ENCODE assay signal across 26 cellular contexts in genomic region chr17:7719661-7720060, GRCh38. TPM values are rescaled to one million over a fixed set of nuclear protein-coding genes. Genes with fewer than 3 reads are reported as not detected.
"Had no signal": no experiment of that assay in that cellular context is flagged by ENCODE, and none has a peak within 500 bp of the region (broad histone marks: within the 10 kb centered on the region; RNA-seq: fewer than 3 reads in every experiment).

No MANE protein-coding gene starts in this region.

- H3K27ac ChIP-seq: ascending aorta, breast epithelium, Peyer's patch, SJSA1 had no signal

- H3K4me2 ChIP-seq: SK-N-SH had no signal

- H3K4me3 Mint-ChIP-seq: activated CD4-positive, alpha-beta T cell treated with anti-CD3 and anti-CD28 coated beads, Interleukin-2, amount 10 ng/mL, durations not matched to agents 7 days and 5 days; activated CD8-positive, alpha-beta T cell treated with anti-CD3 and anti-CD28 coated beads, Interleukin-2, amount 10 ng/mL, durations not matched to agents 7 days and 5 days; activated naive CD4-positive, alpha-beta T cell treated with anti-CD3 and anti-CD28 coated beads, Interleukin-2, amount 10 ng/mL, durations not matched to agents 7 days and 5 days; activated naive CD8-positive, alpha-beta T cell treated with anti-CD3 and anti-CD28 coated beads for 36 hours; activated T-cell treated with anti-CD3 and anti-CD28 coated beads, Interleukin-2, amount 50 U/mL, for 24 hours; activated T-helper 1 cell treated with anti-CD3 and anti-CD28 coated beads, Interleukin-12 subunit alpha, Interleukin-12 subunit beta, Interleukin-2, Interleukin-4 antibody, amounts not matched to agents 30 ng/mL and 10 ng/mL and 1 ng/mL, durations not matched to agents 14 hours and 24 hours and 36 hours; T-helper 1 cell treated with Interleukin-12 subunit alpha and Interleukin-12 subunit beta and Interleukin-4 antibody, amounts not matched to agents 30 μg/mL and 1 μg/mL, for 36 hours; T-helper 2 cell treated with Interferon-gamma antibody and Interleukin-4, amounts not matched to agents 5 μg/mL and 100 μg/mL, for 36 hours had no signal

- H3K36me3 Mint-ChIP-seq: activated naive CD4-positive, alpha-beta T cell treated with anti-CD3 and anti-CD28 coated beads, Interleukin-2, amount 10 ng/mL, durations not matched to agents 7 days and 5 days; activated naive CD8-positive, alpha-beta T cell treated with anti-CD3 and anti-CD28 coated beads for 36 hours had no signal

- H3K27ac Mint-ChIP-seq: activated CD4-positive, alpha-beta T cell treated with anti-CD3 and anti-CD28 coated beads, Interleukin-2, amount 10 ng/mL, durations not matched to agents 7 days and 5 days; activated CD8-positive, alpha-beta T cell treated with anti-CD3 and anti-CD28 coated beads, Interleukin-2, amount 10 ng/mL, durations not matched to agents 7 days and 5 days; activated naive CD4-positive, alpha-beta T cell treated with anti-CD3 and anti-CD28 coated beads, Interleukin-2, amount 10 ng/mL, durations not matched to agents 7 days and 5 days; activated naive CD8-positive, alpha-beta T cell treated with anti-CD3 and anti-CD28 coated beads for 36 hours; activated T-cell treated with anti-CD3 and anti-CD28 coated beads, Interleukin-2, amount 50 U/mL, for 24 hours; activated T-helper 1 cell treated with anti-CD3 and anti-CD28 coated beads, Interleukin-12 subunit alpha, Interleukin-12 subunit beta, Interleukin-2, Interleukin-4 antibody, amounts not matched to agents 30 ng/mL and 10 ng/mL and 1 ng/mL, durations not matched to agents 14 hours and 24 hours and 36 hours; T-helper 1 cell treated with Interleukin-12 subunit alpha and Interleukin-12 subunit beta and Interleukin-4 antibody, amounts not matched to agents 30 μg/mL and 1 μg/mL, for 36 hours; T-helper 2 cell treated with Interferon-gamma antibody and Interleukin-4, amounts not matched to agents 5 μg/mL and 100 μg/mL, for 36 hours had no signal

- H3K36me3 ChIP-seq: ascending aorta, breast epithelium, Peyer's patch, SJSA1 had no signal

- DNase-seq: activated CD4-positive, alpha-beta T cell treated with anti-CD3 and anti-CD28 coated beads, Interleukin-2, amount 10 ng/mL, durations not matched to agents 7 days and 5 days; activated CD4-positive, alpha-beta T cell treated with anti-CD3 and anti-CD28 coated beads, Interleukin-2, amount 50 U/mL, for 48 hours; activated CD8-positive, alpha-beta T cell treated with anti-CD3 and anti-CD28 coated beads, Interleukin-2, amount 10 ng/mL, durations not matched to agents 7 days and 5 days; activated gamma-delta T cell treated with Interleukin-2 at 50 U/mL for 16 hours; activated naive CD4-positive, alpha-beta T cell treated with anti-CD3 and anti-CD28 coated beads, Interleukin-2, amount 10 ng/mL, durations not matched to agents 7 days and 5 days; activated naive CD8-positive, alpha-beta T cell treated with anti-CD3 and anti-CD28 coated beads for 36 hours; activated T-cell treated with anti-CD3 and anti-CD28 coated beads, Interleukin-2, amount 50 U/mL, for 24 hours; amniotic stem cell; NCI-H1092 treated with DMSO at 0.1 percent for 48 hours; NCI-H187; NCI-H2029 treated with DMSO at 0.1 percent for 48 hours; NCI-H2107; NCI-H510A; NCI-H526; NK-92 treated with Interleukin-12 subunit alpha and Interleukin-12 subunit beta, amount 100 ng/mL, for 24 hours; PC-3; Peyer's patch; RPMI8226; SHP77 treated with DMSO at 0.1 percent for 48 hours; SK-N-SH had no signal

- ATAC-seq: activated CD8-positive, alpha-beta T cell treated with anti-CD3 and anti-CD28 coated beads, Interleukin-2, amount 10 ng/mL, durations not matched to agents 7 days and 5 days; PC-3 had no signal

- H3K9me3 ChIP-seq: ascending aorta, breast epithelium, Peyer's patch, SJSA1, SK-N-SH had no signal

- H3K9me3 Mint-ChIP-seq: activated CD4-positive, alpha-beta T cell treated with anti-CD3 and anti-CD28 coated beads, Interleukin-2, amount 10 ng/mL, durations not matched to agents 7 days and 5 days; activated naive CD4-positive, alpha-beta T cell treated with anti-CD3 and anti-CD28 coated beads, Interleukin-2, amount 10 ng/mL, durations not matched to agents 7 days and 5 days; activated naive CD8-positive, alpha-beta T cell treated with anti-CD3 and anti-CD28 coated beads for 36 hours; activated T-cell treated with anti-CD3 and anti-CD28 coated beads, Interleukin-2, amount 50 U/mL, for 24 hours; activated T-helper 1 cell treated with anti-CD3 and anti-CD28 coated beads, Interleukin-12 subunit alpha, Interleukin-12 subunit beta, Interleukin-2, Interleukin-4 antibody, amounts not matched to agents 30 ng/mL and 10 ng/mL and 1 ng/mL, durations not matched to agents 14 hours and 24 hours and 36 hours; T-helper 1 cell treated with Interleukin-12 subunit alpha and Interleukin-12 subunit beta and Interleukin-4 antibody, amounts not matched to agents 30 μg/mL and 1 μg/mL, for 36 hours; T-helper 2 cell treated with Interferon-gamma antibody and Interleukin-4, amounts not matched to agents 5 μg/mL and 100 μg/mL, for 36 hours had no signal

- H3K9ac ChIP-seq: SK-N-SH had no signal

- H3K27me3 ChIP-seq: ascending aorta had no signal

- H3K4me3 ChIP-seq: ascending aorta, breast epithelium, Peyer's patch, SJSA1 had no signal

RNA-seq across cellular contexts. Expression of gene DNAH2, which starts 2.1 kb away (rescaled TPM):
- total RNA-seq: activated CD4-positive, alpha-beta T cell treated with anti-CD3 and anti-CD28 coated beads, Interleukin-2, amount 10 ng/mL, durations not matched to agents 7 days and 5 days; activated CD8-positive, alpha-beta T cell treated with anti-CD3 and anti-CD28 coated beads, Interleukin-2, amount 10 ng/mL, durations not matched to agents 7 days and 5 days; activated T-helper 1 cell treated with anti-CD3 and anti-CD28 coated beads, Interleukin-12 subunit alpha, Interleukin-12 subunit beta, Interleukin-2, Interleukin-4 antibody, amounts not matched to agents 30 ng/mL and 10 ng/mL and 1 ng/mL, durations not matched to agents 14 hours and 24 hours and 36 hours; SJSA1 had no signal

RNA-seq across cellular contexts. Expression of gene EFNB3, which starts 14.7 kb away (rescaled TPM):
- total RNA-seq: activated CD4-positive, alpha-beta T cell treated with anti-CD3 and anti-CD28 coated beads, Interleukin-2, amount 10 ng/mL, durations not matched to agents 7 days and 5 days; activated CD8-positive, alpha-beta T cell treated with anti-CD3 and anti-CD28 coated beads, Interleukin-2, amount 10 ng/mL, durations not matched to agents 7 days and 5 days; activated naive CD8-positive, alpha-beta T cell treated with anti-CD3 and anti-CD28 coated beads for 36 hours; ascending aorta; SJSA1 had no signal
